In the genomic region with DNA sequence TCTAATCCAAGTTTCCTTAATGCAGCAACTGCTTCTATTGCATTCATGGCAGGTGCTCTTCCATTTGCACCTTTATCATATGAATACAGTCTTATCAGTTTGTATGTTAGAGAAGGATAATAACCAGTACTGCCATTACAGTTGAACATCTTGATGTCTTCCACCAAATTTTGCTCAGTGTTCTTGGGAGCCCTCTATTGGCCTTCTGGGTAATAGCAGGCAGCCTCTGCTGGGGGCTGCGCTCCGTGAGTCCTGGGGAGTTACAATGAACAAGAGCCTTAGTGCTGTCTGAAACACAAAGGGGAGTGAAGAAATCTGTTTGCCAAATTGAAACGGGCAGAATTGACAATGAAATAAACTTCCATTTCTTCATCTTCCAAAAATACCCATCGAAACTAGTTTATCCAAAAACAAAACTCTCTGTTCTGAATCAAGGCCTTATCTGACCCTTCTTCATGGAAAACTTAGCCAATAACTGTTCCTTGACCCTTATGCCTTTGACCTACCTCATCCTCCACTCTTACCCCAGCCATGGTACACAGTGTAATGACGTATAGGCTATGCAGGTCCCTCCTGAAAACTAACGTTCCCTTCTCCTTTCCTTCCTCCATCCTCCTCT, we compare ENCODE assay signal across 8 cellular contexts.
DNase-seq lines count a peak whose midpoint lies in the region; ATAC-seq and TF ChIP-seq lines count a peak whose summit lies in the region.

No MANE protein-coding gene starts in this region.

- CTCF ChIA-PET in HEK293 (lab: Yijun Ruan, JAX) = interaction anchor here (0.6 to 1.4 kb wide), 19 partner anchors 38 to 1275 kb away, joined by 3 to 6 read pairs (median 4); no protein-coding TSS in a partner anchor

- no peaks in the 10 kb centered on the region for H4K20me1 ChIP-seq in DOHH2 (ENCODE audit: control insufficient read depth, insufficient read depth, low read depth, low read length)

- H3K36me3 ChIP-seq in DOHH2 (ENCODE audit: control insufficient read depth, low read length) (no peaks in the 10 kb centered on the region), HEK293 (ENCODE audit: control insufficient read depth in 2 of 2, insufficient read depth in 1 of 2, low read length in 2 of 2) (no peaks in the 10 kb centered on the region), mucosa of descending colon (ENCODE audit: low read depth) (no peaks in the 10 kb centered on the region)

- H3F3A ChIP-seq in DOHH2 (ENCODE audit: control insufficient read depth, insufficient read depth) = no peaks in the 10 kb centered on the region

- peak; percentile 30 for DNase-seq in RKO (ENCODE audit: low spot score)
- DNase-seq in ecto neural progenitor cell (ENCODE audit: low spot score) = peak; percentile 56
- peak in 1 of 3 donors; percentile 14 for DNase-seq in mucosa of descending colon
- no peak for DNase-seq in activated CD4-positive, CD25-positive, alpha-beta regulatory T cell (lab: John Stamatoyannopoulos, UW)

- H3K27me3 ChIP-seq in DOHH2 (ENCODE audit: control insufficient read depth, low read length) = no peaks in the 10 kb centered on the region; the same call in 1 of the 2 replicates

- H3K9me2 ChIP-seq in DOHH2 (replicated peaks; ENCODE audit: control insufficient read depth, low read length) = no peaks in the 10 kb centered on the region

- POLR2A ChIA-PET in HEK293 (lab: Yijun Ruan, JAX) = interaction anchor here (0.7 kb wide), 1 partner anchor 547 kb away, joined by 3 read pairs; no protein-coding TSS in a partner anchor

- intact Hi-C loops in mucosa of descending colon (cut with DNase I, micrococcal nuclease) = loop anchor here in 1 of 2 donors (10.0 kb wide), 1 partner anchor 887 kb away; no protein-coding TSS in a partner anchor

- no peak overlapping the region for H3K27ac ChIP-seq in DOHH2 (ENCODE audit: low read depth, low read length)
- no peak overlapping the region for H3K27ac ChIP-seq in HEK293 (ENCODE audit: extremely low read depth, low read depth, low read length)

- TF ChIP-seq CTCF in DOHH2 (IDR thresholded peaks at IDR 0.05; ENCODE audit: low read depth, low read length, poor library complexity, severe bottlenecking) (peak; percentile 90), HEK293 (tag by site-specific recombination; IDR thresholded peaks at IDR 0.05) (no peak; the same call in 1 of the 2 replicates), mucosa of descending colon (IDR thresholded peaks at IDR 0.05) (peak; percentile 66)

- H3K4me3 ChIP-seq in DOHH2 (ENCODE audit: low read length) (no peak overlapping the region), HEK293 (ENCODE audit: low read depth, low read length) (no peak overlapping the region), mucosa of descending colon (no peak overlapping the region)

- no peaks in the 10 kb centered on the region for H3K79me2 ChIP-seq in DOHH2 (ENCODE audit: control insufficient read depth, low read length)

- peak; percentile 38 for ATAC-seq in mucosa of descending colon
- no peak for ATAC-seq in HG03571 (IDR thresholded peaks at IDR 0.05; ENCODE audit: unreplicated experiment)
- ATAC-seq in HG03520 (IDR thresholded peaks at IDR 0.05; ENCODE audit: unreplicated experiment) = no peak

- H3K4me1 ChIP-seq in DOHH2 (ENCODE audit: control insufficient read depth, low read length) (no peaks in the 10 kb centered on the region), HEK293 (ENCODE audit: control insufficient read depth, insufficient read depth, low read length) (no peaks in the 10 kb centered on the region), mucosa of descending colon (ENCODE audit: low read depth) (no peaks in the 10 kb centered on the region)

- H3K9me3 ChIP-seq in DOHH2 (ENCODE audit: control insufficient read depth, insufficient read depth, low read length) = no peaks in the 10 kb centered on the region
- no peaks in the 10 kb centered on the region for H3K9me3 ChIP-seq in HEK293 (ENCODE audit: control insufficient read depth, insufficient read depth, low read depth, low read length)
- no peaks in the 10 kb centered on the region for H3K9me3 ChIP-seq in mucosa of descending colon

- no peak overlapping the region for H3K4me2 ChIP-seq in DOHH2 (ENCODE audit: low read length)

TF ChIP-seq in HEK293, 187 proteins besides CTCF, POLR2A, EP300 and RAD21:
- peak; percentile 25 for TF ChIP-seq ZNF654 (tag by site-specific recombination; IDR thresholded peaks at IDR 0.05; ENCODE audit: low read depth)
- TF ChIP-seq MEIS1 (CRISPR knock-in tag; IDR thresholded peaks at IDR 0.05; ENCODE audit: borderline replicate concordance) = no peak
- TF ChIP-seq ZNF366 (tag by site-specific recombination; conservative IDR thresholded peaks at IDR 0.05) = 0 out of 2 replicates have a peak, but pooled peaks have one; percentile 21

Comparison
In these comparisons a context has a peak if more than half of its experiments do, and no peak if none do; other contexts are left out.
1. DNase-seq: peak in RKO (single experiment) and ecto neural progenitor cell (single experiment); none in activated CD4-positive, CD25-positive, alpha-beta regulatory T cell (0 of 4).